In the genomic region with DNA sequence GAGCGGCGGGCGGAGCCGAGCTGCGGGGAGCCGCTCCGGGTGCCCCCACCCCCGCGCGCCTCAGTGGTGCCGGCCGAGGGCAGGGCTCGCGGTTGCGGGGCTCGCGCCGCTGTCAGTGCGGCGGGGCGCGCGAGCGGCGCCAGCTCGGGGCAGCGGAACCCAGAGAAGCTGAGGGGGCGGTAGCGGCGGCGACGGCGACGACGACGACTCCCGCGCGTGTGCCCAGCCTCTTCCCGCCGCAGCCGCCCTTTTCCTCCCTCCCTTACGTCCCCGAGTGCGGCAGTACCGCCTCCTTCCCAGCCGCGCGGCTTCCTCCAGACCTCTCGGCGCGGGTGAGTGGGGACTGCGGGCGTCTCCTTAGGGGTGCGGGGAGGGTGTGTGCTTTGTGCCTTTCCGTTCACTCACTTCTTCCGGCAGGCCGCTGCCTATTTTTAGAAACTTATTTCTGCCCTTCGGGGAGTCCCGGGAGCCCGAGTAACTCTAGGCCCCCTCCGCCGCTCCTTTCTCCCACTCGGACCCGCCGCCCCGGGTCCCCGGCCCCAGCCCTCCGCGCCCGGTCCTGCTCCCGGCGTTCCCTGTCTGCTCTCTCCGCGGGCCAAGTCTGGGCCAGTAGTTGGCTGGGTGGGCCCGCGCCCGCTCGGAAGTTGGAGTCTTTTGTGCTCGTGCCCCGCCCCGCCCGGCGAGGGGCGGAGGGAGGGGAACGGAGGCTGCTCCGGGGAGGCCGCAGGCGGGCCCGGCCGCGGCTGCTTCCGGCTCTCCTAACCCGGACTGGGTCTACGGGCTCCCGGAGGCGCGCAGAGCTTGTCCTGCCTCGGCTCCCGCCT, we compare ENCODE assay signal across 8 cellular contexts. TPM values are rescaled to one million over a fixed set of nuclear protein-coding genes. Genes with fewer than 3 reads are reported as not detected.
DNase-seq lines count a peak whose midpoint lies in the region; FAIRE-seq and TF ChIP-seq lines count a peak whose summit lies in the region.

A gene (plus strand): TSS at position 112 of the 824 bp plus-strand sequence. CDS start 78,164 bp downstream, outside the sequence.

- no peaks in the 10 kb centered on the region for H3K9me3 ChIP-seq in ES-I3 (ENCODE audit: control insufficient read depth, insufficient read depth, low read length)
- H3K9me3 ChIP-seq in Loucy (ENCODE audit: insufficient read depth, low read depth, low read length), result no peaks in the 10 kb centered on the region
- H3K9me3 ChIP-seq in osteoblast (ENCODE audit: low read depth, low read length), result no peaks in the 10 kb centered on the region
- no peaks in the 10 kb centered on the region for H3K9me3 ChIP-seq in testis

- H3K9me2 ChIP-seq in Loucy (replicated peaks; ENCODE audit: low read depth, low read length), result no peaks in the 10 kb centered on the region

- H3F3A ChIP-seq in Loucy (ENCODE audit: low read depth), result peaks cover 4% of the 10 kb centered on the region; the same call in 1 of the 2 replicates

- peak; percentile 58 for DNase-seq in H54 (ENCODE audit: insufficient read length, low spot score)
- peak; percentile 80 for DNase-seq in SK-N-DZ (ENCODE audit: low spot score)
- peak; percentile 84 for DNase-seq in activated naive CD4-positive, alpha-beta T cell treated with anti-CD3 and anti-CD28 coated beads for 36 hours
- peak; percentile 64 for DNase-seq in globus pallidus (ENCODE audit: low spot score)
- DNase-seq in osteoblast (ENCODE audit: insufficient read length, low spot score, missing footprints), result peak; percentile 94
- peak; percentile 83 for DNase-seq in testis

- H2AFZ ChIP-seq in Loucy (ENCODE audit: low read length), result peak within 1 kb of the TSS; percentile 92
- peak within 1 kb of the TSS; percentile 97 for H2AFZ ChIP-seq in osteoblast (ENCODE audit: low read length)

- peak within 1 kb of the TSS; percentile 95 for H3K9ac ChIP-seq in ES-I3 (ENCODE audit: low read depth, low read length)
- H3K9ac ChIP-seq in Loucy (ENCODE audit: low read depth, low read length, poor library complexity, severe bottlenecking), result peak within 1 kb of the TSS; percentile 98

- no peaks in the 10 kb centered on the region for H3K36me3 ChIP-seq in ES-I3 (ENCODE audit: insufficient read depth, low read length)
- no peaks in the 10 kb centered on the region for H3K36me3 ChIP-seq in Loucy (ENCODE audit: insufficient read depth, low read length)
- no peaks in the 10 kb centered on the region for H3K36me3 ChIP-seq in osteoblast (ENCODE audit: insufficient read depth, low read length)
- no peaks in the 10 kb centered on the region for H3K36me3 ChIP-seq in testis (ENCODE audit: low read depth, missing control alignments)

- peak; percentile 96 for TF ChIP-seq POLR2A in H54 (IDR thresholded peaks at IDR 0.05; ENCODE audit: low read depth, low read length)
- peak; percentile 51 for TF ChIP-seq POLR2A in testis (IDR thresholded peaks at IDR 0.05)

- 1% methylated on average over 50 to 87 of the region's 100 CpGs for WGBS in testis, 2 donors

- TF ChIP-seq CTCF in Loucy (conservative IDR thresholded peaks at IDR 0.05; ENCODE audit: low read length) (no peak), osteoblast (IDR thresholded peaks at IDR 0.05; ENCODE audit: extremely low read depth, low read depth, low read length) (no peak), testis (IDR thresholded peaks at IDR 0.05) (no peak)

- H3K27me3 ChIP-seq in Loucy (ENCODE audit: insufficient read depth, low read length, poor library complexity, severe bottlenecking), result no peaks in the 10 kb centered on the region
- no peaks in the 10 kb centered on the region for H3K27me3 ChIP-seq in osteoblast (ENCODE audit: insufficient read depth, low read length)
- H3K27me3 ChIP-seq in testis, result no peaks in the 10 kb centered on the region

- H3K4me2 ChIP-seq in Loucy (ENCODE audit: low read depth, low read length, poor library complexity, severe bottlenecking), result peak within 1 kb of the TSS; percentile 97
- peak within 1 kb of the TSS; percentile 86 for H3K4me2 ChIP-seq in osteoblast (ENCODE audit: insufficient read depth, low read length)

- H3K4me1 ChIP-seq in ES-I3 (ENCODE audit: insufficient read depth, low read length), result peaks cover 10% of the 10 kb centered on the region; the same call in 1 of the 2 replicates
- H3K4me1 ChIP-seq in Loucy (ENCODE audit: insufficient read depth, low read length, poor library complexity, severe bottlenecking), result peaks cover 58% of the 10 kb centered on the region
- H3K4me1 ChIP-seq in osteoblast (ENCODE audit: insufficient read depth, low read length), result peaks cover 23% of the 10 kb centered on the region
- H3K4me1 ChIP-seq in testis, result peaks cover 40% of the 10 kb centered on the region

- H3K36me3 Mint-ChIP-seq in activated naive CD4-positive, alpha-beta T cell treated with anti-CD3 and anti-CD28 coated beads for 36 hours (ENCODE audit: low read depth), result peaks cover 7% of the 10 kb centered on the region

- FAIRE-seq in H54 (lab: Jason Lieb, UNC), result no peak

- peaks cover 55% of the 10 kb centered on the region for H3K4me1 Mint-ChIP-seq in activated naive CD4-positive, alpha-beta T cell treated with anti-CD3 and anti-CD28 coated beads for 36 hours (ENCODE audit: low read depth)

- peak within 1 kb of the TSS; percentile 95 for H3K4me3 Mint-ChIP-seq in activated naive CD4-positive, alpha-beta T cell treated with anti-CD3 and anti-CD28 coated beads for 36 hours

- H4K20me1 ChIP-seq in Loucy (ENCODE audit: insufficient read depth, low read length, poor library complexity, severe bottlenecking), result peaks cover 49% of the 10 kb centered on the region
- peaks cover 44% of the 10 kb centered on the region for H4K20me1 ChIP-seq in osteoblast (ENCODE audit: insufficient read depth, low read length)

- H3K27ac Mint-ChIP-seq in activated naive CD4-positive, alpha-beta T cell treated with anti-CD3 and anti-CD28 coated beads for 36 hours, result peak within 1 kb of the TSS; percentile 98

- H3K4me3 ChIP-seq in Loucy (ENCODE audit: low read length, poor library complexity, severe bottlenecking), result peak within 1 kb of the TSS; percentile 94
- H3K4me3 ChIP-seq in osteoblast (ENCODE audit: insufficient read depth, low read length), result peak within 1 kb of the TSS; percentile 84
- H3K4me3 ChIP-seq in testis, result peak within 1 kb of the TSS; percentile 75 to 96

- H3K79me2 ChIP-seq in Loucy (ENCODE audit: insufficient read depth, low read length), result peaks cover 67% of the 10 kb centered on the region
- peaks cover 57% of the 10 kb centered on the region for H3K79me2 ChIP-seq in osteoblast (ENCODE audit: insufficient read depth, low read length)

- CTCF ChIA-PET in activated naive CD4-positive, alpha-beta T cell treated with anti-CD3 and anti-CD28 coated beads for 36 hours (lab: Charles Lee), result interaction anchor here (1.1 to 1.6 kb wide), 4 partner anchors 15 to 131 kb away, joined by 3 to 6 read pairs (median 4); no protein-coding TSS in a partner anchor

- H3K27me3 Mint-ChIP-seq in activated naive CD4-positive, alpha-beta T cell treated with anti-CD3 and anti-CD28 coated beads for 36 hours (ENCODE audit: low read depth), result no peaks in the 10 kb centered on the region

- H3K27ac ChIP-seq in osteoblast (ENCODE audit: low read depth, low read length) (peak within 1 kb of the TSS; percentile 79), testis (peak within 1 kb of the TSS; percentile 96 to 97)

- intact Hi-C loops in activated naive CD4-positive, alpha-beta T cell treated with anti-CD3 and anti-CD28 coated beads for 36 hours (cut with micrococcal nuclease), result loop anchor here (1.0 to 5.0 kb wide), 15 partner anchors 23 to 1668 kb away; a partner anchor contains a TSS
- intact Hi-C loops in testis (cut with DNase I; ENCODE audit: low total_unique reads), result no loop called here

- no peaks in the 10 kb centered on the region for H3K9me3 Mint-ChIP-seq in activated naive CD4-positive, alpha-beta T cell treated with anti-CD3 and anti-CD28 coated beads for 36 hours

RNA-seq across cellular contexts. Expression of the gene that starts here (rescaled TPM):
- 289 and 292 TPM in 2 replicates for polyA plus RNA-seq in SK-N-DZ (2014; cell fraction: cytosol; rRNA removed)
- polyA plus RNA-seq in SK-N-DZ (2014; cell fraction: nucleus; rRNA removed), result 165 and 174 TPM in 2 replicates
- total RNA-seq in activated naive CD4-positive, alpha-beta T cell treated with anti-CD3 and anti-CD28 coated beads for 36 hours, result 100 to 1,000 TPM; 137 to 139 TPM
- total RNA-seq in osteoblast, result 72.5 and 77.1 TPM in 2 replicates
- total RNA-seq in testis, result 100 to 1,000 TPM; 184 to 224 TPM
- polyA plus RNA-seq in testis (ENCODE audit: insufficient read depth, low read depth, low replicate concordance), result 247 TPM

Comparison
In these comparisons a context has a peak if more than half of its experiments do, and no peak if none do; other contexts are left out.
1. Peak in every context shown above with its lines: DNase-seq, H3K4me3 ChIP-seq and H3K27ac ChIP-seq.